In the genomic region with DNA sequence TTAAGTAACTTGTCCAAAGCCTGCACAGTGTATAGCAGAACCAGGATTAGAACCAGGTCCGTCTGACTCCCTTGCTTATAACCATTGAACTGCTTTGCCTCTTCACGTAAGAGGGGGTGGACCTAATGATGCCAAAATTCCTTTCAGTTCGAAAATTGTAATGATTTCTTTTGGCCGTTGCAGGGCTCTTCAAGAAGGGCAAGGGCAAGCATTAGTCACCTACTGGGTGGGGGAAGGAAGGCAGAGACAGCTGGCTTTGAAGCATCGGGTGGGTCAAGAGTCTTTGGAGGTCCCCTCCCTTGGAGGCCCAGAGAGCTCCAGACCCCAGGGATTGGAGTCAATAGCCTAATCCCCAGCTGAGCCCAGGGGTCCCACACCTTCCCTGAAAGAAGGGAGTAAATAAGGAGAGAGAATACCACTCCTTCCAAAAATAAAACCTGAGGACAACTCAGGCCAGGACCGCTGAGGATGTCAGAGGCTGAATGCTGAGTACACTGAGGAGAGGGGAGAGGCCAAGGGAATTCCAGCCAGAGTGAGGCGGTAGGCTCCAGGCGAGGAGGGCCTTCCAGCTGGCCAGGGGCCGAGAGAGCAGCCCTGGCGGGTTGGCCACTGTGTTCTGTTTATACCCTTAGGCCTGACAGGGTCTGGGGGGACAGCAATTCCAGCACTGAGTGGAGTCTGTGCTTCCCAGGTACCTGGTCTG, we compare ENCODE assay signal across 14 cellular contexts. TPM values are rescaled to one million over a fixed set of nuclear protein-coding genes. Genes with fewer than 3 reads are reported as not detected.
A peak's percentile ranks its signal among the peaks of the same experiment; 100 is the strongest.
DNase-seq lines count a peak whose midpoint lies in the region; ATAC-seq and TF ChIP-seq lines count a peak whose summit lies in the region.
"Had no signal": no experiment of that assay in that cellular context is flagged by ENCODE, and none has a peak within 500 bp of the region (broad histone marks: within the 10 kb centered on the region; RNA-seq: fewer than 3 reads in every experiment).

No MANE protein-coding gene starts in this region.

- H3K27me3 ChIP-seq in Peyer's patch (no peaks in the 10 kb centered on the region), ovary (no peaks in the 10 kb centered on the region)
- no peaks in the 10 kb centered on the region for H3K27me3 ChIP-seq in naive thymus-derived CD4-positive, alpha-beta T cell (ENCODE audit: control insufficient read depth in 2 of 2, insufficient read depth in 2 of 2, low read length in 2 of 2)

- no peaks in the 10 kb centered on the region for H3K36me3 Mint-ChIP-seq in naive thymus-derived CD4-positive, alpha-beta T cell
- H3K36me3 Mint-ChIP-seq in activated naive CD8-positive, alpha-beta T cell treated with anti-CD3 and anti-CD28 coated beads, Interleukin-2, amount 50 U/mL, for 24 hours (ENCODE audit: low read depth), result no peaks in the 10 kb centered on the region
- H3K36me3 Mint-ChIP-seq: CD14-positive monocyte had no signal

- peaks cover 0 to 12% (median 7%) of the 10 kb centered on the region in 7 donors for H3K4me1 Mint-ChIP-seq in naive thymus-derived CD4-positive, alpha-beta T cell
- H3K4me1 Mint-ChIP-seq in activated naive CD8-positive, alpha-beta T cell treated with anti-CD3 and anti-CD28 coated beads, Interleukin-2, amount 50 U/mL, for 24 hours, result peaks cover 10% of the 10 kb centered on the region

- no peak for ATAC-seq in naive thymus-derived CD4-positive, alpha-beta T cell
- ATAC-seq in activated naive CD8-positive, alpha-beta T cell treated with anti-CD3 and anti-CD28 coated beads, Interleukin-2, amount 50 U/mL, for 24 hours, result no peak
- ATAC-seq: stimulated activated naive CD8-positive, alpha-beta T cell treated with anti-CD3 and anti-CD28 coated beads, Interleukin-15, Interleukin-2, amounts not matched to agents 100 U/mL and 50 U/mL, for 24 hours had no signal

- peaks cover 0 to 27% (median 0%) of the 10 kb centered on the region in 5 donors for H3K27me3 Mint-ChIP-seq in naive thymus-derived CD4-positive, alpha-beta T cell
- peaks cover 7% of the 10 kb centered on the region for H3K27me3 Mint-ChIP-seq in activated naive CD8-positive, alpha-beta T cell treated with anti-CD3 and anti-CD28 coated beads, Interleukin-2, amount 50 U/mL, for 24 hours

- H3K4me3 ChIP-seq in Peyer's patch (no peak overlapping the region), ovary (no peak overlapping the region), lower leg skin (ENCODE audit: low read depth, poor library complexity, severe bottlenecking) (no peak overlapping the region)
- no peak overlapping the region for H3K4me3 ChIP-seq in naive thymus-derived CD4-positive, alpha-beta T cell (ENCODE audit: low read length)

- H3K27ac ChIP-seq in Peyer's patch (peak overlapping the region in 3 of 4 donors; percentile 25 to 38 (median 30)), ovary (peak overlapping the region; percentile 13 to 61)
- no peak overlapping the region for H3K27ac ChIP-seq in naive thymus-derived CD4-positive, alpha-beta T cell (ENCODE audit: low read depth, low read length)

- POLR2A ChIA-PET in naive thymus-derived CD4-positive, alpha-beta T cell (lab: Charles Lee), result no interaction called here

- DNase-seq in AG09319 (ENCODE audit: extremely low read depth, low read depth) (no peak), Peyer's patch (no peak), fibroblast of the conjunctiva (ENCODE audit: low read depth) (peak; percentile 83), ovary (peak; percentile 72 to 88 (median 81)), lower leg skin (ENCODE audit: low spot score in 2 of 2) (no peak), CD1c-positive myeloid dendritic cell (ENCODE audit: extremely low spot score) (no peak)
- no peak for DNase-seq in naive thymus-derived CD4-positive, alpha-beta T cell
- DNase-seq in activated naive CD8-positive, alpha-beta T cell treated with anti-CD3 and anti-CD28 coated beads, Interleukin-2, amount 50 U/mL, for 24 hours, result no peak
- DNase-seq: activated CD4-positive, alpha-beta T cell treated with anti-CD3 and anti-CD28 coated beads for 1 hour; activated naive CD4-positive, alpha-beta T cell treated with anti-CD3 and anti-CD28 coated beads, Interleukin-2, amount 50 U/mL, for 16 hours; NCI-H1417 treated with DMSO at 0.1 percent for 48 hours; OCI-M1; stimulated activated naive CD8-positive, alpha-beta T cell treated with anti-CD3 and anti-CD28 coated beads, Interleukin-15, Interleukin-2, amounts not matched to agents 100 U/mL and 50 U/mL, for 24 hours had no signal

- TF ChIP-seq CTCF in AG09319 (IDR thresholded peaks at IDR 0.05; ENCODE audit: low read depth, low read length) (peak; percentile 20), Peyer's patch (IDR thresholded peaks at IDR 0.05) (no peak), ovary (IDR thresholded peaks at IDR 0.05) (no peak), lower leg skin (IDR thresholded peaks at IDR 0.05) (no peak)

- no peaks in the 10 kb centered on the region for H3K9me3 Mint-ChIP-seq in naive thymus-derived CD4-positive, alpha-beta T cell
- no peaks in the 10 kb centered on the region for H3K9me3 Mint-ChIP-seq in activated naive CD8-positive, alpha-beta T cell treated with anti-CD3 and anti-CD28 coated beads, Interleukin-2, amount 50 U/mL, for 24 hours

- no peak overlapping the region for H3K4me3 Mint-ChIP-seq in naive thymus-derived CD4-positive, alpha-beta T cell
- no peak overlapping the region for H3K4me3 Mint-ChIP-seq in activated naive CD8-positive, alpha-beta T cell treated with anti-CD3 and anti-CD28 coated beads, Interleukin-2, amount 50 U/mL, for 24 hours
- H3K4me3 Mint-ChIP-seq: CD14-positive monocyte had no signal

- TF ChIP-seq EP300 in ovary (IDR thresholded peaks at IDR 0.05), result no peak

- TF ChIP-seq POLR2A in Peyer's patch (IDR thresholded peaks at IDR 0.05), result no peak
- TF ChIP-seq POLR2A in ovary (IDR thresholded peaks at IDR 0.05), result no peak
- TF ChIP-seq POLR2A in lower leg skin (IDR thresholded peaks at IDR 0.05), result no peak

- no peak overlapping the region for H3K27ac Mint-ChIP-seq in naive thymus-derived CD4-positive, alpha-beta T cell
- no peak overlapping the region for H3K27ac Mint-ChIP-seq in activated naive CD8-positive, alpha-beta T cell treated with anti-CD3 and anti-CD28 coated beads, Interleukin-2, amount 50 U/mL, for 24 hours
- H3K27ac Mint-ChIP-seq: CD14-positive monocyte had no signal

- 8 to 11% (median 8%) methylated on average over 10 of the region's 10 CpGs for WGBS in ovary, 3 donors
- 53 to 65% methylated on average over 10 of the region's 10 CpGs for WGBS in lower leg skin, 2 donors

- H3K9me3 ChIP-seq in Peyer's patch (no peaks in the 10 kb centered on the region), ovary (no peaks in the 10 kb centered on the region)
- H3K9me3 ChIP-seq in naive thymus-derived CD4-positive, alpha-beta T cell (ENCODE audit: control insufficient read depth in 2 of 3, low read length in 3 of 3), result no peaks in the 10 kb centered on the region

- CTCF ChIA-PET in naive thymus-derived CD4-positive, alpha-beta T cell (lab: Charles Lee), result interaction anchor here (1.6 to 2.4 kb wide), 2 partner anchors 17 to 18 kb away, joined by 3 to 8 read pairs; no protein-coding TSS in a partner anchor

- H3K36me3 ChIP-seq in Peyer's patch (no peaks in the 10 kb centered on the region), ovary (no peaks in the 10 kb centered on the region)
- H3K36me3 ChIP-seq in naive thymus-derived CD4-positive, alpha-beta T cell (ENCODE audit: control insufficient read depth in 2 of 3, insufficient read depth in 3 of 3, low read length in 3 of 3), result no peaks in the 10 kb centered on the region

- peaks cover 0 to 23% (median 7%) of the 10 kb centered on the region in 4 donors for H3K4me1 ChIP-seq in Peyer's patch
- H3K4me1 ChIP-seq in ovary (ENCODE audit: insufficient read depth), result peaks cover 30% of the 10 kb centered on the region
- H3K4me1 ChIP-seq in naive thymus-derived CD4-positive, alpha-beta T cell (ENCODE audit: control insufficient read depth in 2 of 2, insufficient read depth in 2 of 2, low read length in 2 of 2), result peaks cover 5 to 7% of the 10 kb centered on the region in 2 donors

- intact Hi-C loops in ovary (cut with DNase I) (no loop called here), lower leg skin (cut with DNase I; ENCODE audit: low total_unique reads) (no loop called here)
- intact Hi-C loops in naive thymus-derived CD4-positive, alpha-beta T cell (cut with micrococcal nuclease), result no loop called here

RNA-seq across cellular contexts. Expression of gene CREB3L1, which starts 14.1 kb away (rescaled TPM):
- total RNA-seq in Peyer's patch, result 10 to 100 TPM; 13.2 to 50.6 (median 30.3) TPM
- 10 to 100 TPM in 3 of 7 donors, 1 to 10 TPM in 4; 1.7 to 63.0 (median 5.2) TPM for total RNA-seq in ovary
- 10 to 100 TPM in 1 of 2 donors, 1 to 10 TPM in 1; 7.5 to 25.9 TPM for polyA plus RNA-seq in ovary
- 1 to 10 TPM in 1 of 4 donors, under 1 TPM in 3; 0.15 to 2.3 (median 0.54) TPM for total RNA-seq in lower leg skin
- total RNA-seq in naive thymus-derived CD4-positive, alpha-beta T cell, result not detected
- not detected for polyA plus RNA-seq in naive thymus-derived CD4-positive, alpha-beta T cell
- polyA plus RNA-seq: CD14-positive monocyte had no signal

RNA-seq across cellular contexts. Expression of gene DGKZ, which starts 55.7 kb away (rescaled TPM):
- total RNA-seq in Peyer's patch, result 100 to 1,000 TPM; 104 to 270 (median 200) TPM
- total RNA-seq in ovary, result 10 to 100 TPM; 18.8 to 46.0 (median 29.4) TPM
- polyA plus RNA-seq in ovary, result 10 to 100 TPM in 1 of 2 donors, 1 to 10 TPM in 1; 8.9 to 26.1 TPM
- total RNA-seq in lower leg skin, result 10 to 100 TPM; 41.8 to 86.4 (median 60.3) TPM
- total RNA-seq in naive thymus-derived CD4-positive, alpha-beta T cell, result 100 to 1,000 TPM; 146 to 291 (median 263) TPM
- polyA plus RNA-seq in naive thymus-derived CD4-positive, alpha-beta T cell, result 10 to 100 TPM; 41.5 to 70.5 TPM

Comparison
In these comparisons a context has a peak if more than half of its experiments do, and no peak if none do; other contexts are left out.
1. DNase-seq: peak in fibroblast of the conjunctiva (single experiment) and ovary (5 of 5); none in AG09319 (single experiment), Peyer's patch (0 of 3), lower leg skin (0 of 2), naive thymus-derived CD4-positive, alpha-beta T cell (0 of 9), activated naive CD8-positive, alpha-beta T cell treated with anti-CD3 and anti-CD28 coated beads, Interleukin-2, amount 50 U/mL, for 24 hours (single experiment) and CD1c-positive myeloid dendritic cell (single experiment).